18 cellular contexts compared by ENCODE assay signal in the genomic region with DNA sequence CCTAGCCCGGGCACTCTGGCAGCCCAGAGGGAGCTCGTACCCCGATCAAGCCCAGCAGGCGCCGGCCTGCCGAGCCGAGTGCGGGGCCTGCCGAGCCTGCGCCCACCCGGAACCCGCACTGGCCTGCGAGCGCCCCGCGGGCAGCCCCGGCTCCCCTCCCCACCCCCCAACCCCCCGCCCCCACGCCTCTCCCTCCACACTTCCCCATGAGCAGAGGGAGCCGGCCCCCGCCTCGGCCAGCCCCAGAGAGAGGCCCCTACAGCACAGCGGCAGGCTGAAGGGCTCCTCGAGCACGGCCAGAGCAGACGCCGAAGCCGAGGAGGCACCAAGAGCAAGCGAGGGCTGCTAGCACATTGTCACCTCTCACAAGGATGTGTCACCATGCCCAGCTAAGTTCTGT.
"Had no signal": no experiment of that assay in that cellular context is flagged by ENCODE, and none has a peak within 500 bp of the region (broad histone marks: within the 10 kb centered on the region; RNA-seq: fewer than 3 reads in every experiment).

No MANE protein-coding gene starts in this region.

- ATAC-seq: body of pancreas; gastrocnemius medialis; heart right ventricle; stimulated activated memory B cell treated with anti-CD40 and anti-IgM and Interleukin-4, amounts not matched to agents 10 μg/mL and 1 μg/mL and 100 μg/mL, for 72 hours had no signal

- H3K9me3 Mint-ChIP-seq: activated CD4-positive, alpha-beta T cell treated with anti-CD3 and anti-CD28 coated beads, Interleukin-2, amount 10 ng/mL, durations not matched to agents 7 days and 5 days; nephron; stimulated activated memory B cell treated with anti-CD40 and anti-IgM and Interleukin-4, amounts not matched to agents 10 μg/mL and 1 μg/mL and 100 μg/mL, for 72 hours had no signal

- H3K9me3 ChIP-seq: body of pancreas, gastrocnemius medialis, heart right ventricle, ovary, sigmoid colon, vagina had no signal

- H3K36me3 Mint-ChIP-seq: activated naive CD8-positive, alpha-beta T cell had no signal

- H3K27me3 ChIP-seq: body of pancreas, gastrocnemius medialis, heart right ventricle, ovary, sigmoid colon, vagina had no signal

- H3K27me3 Mint-ChIP-seq: activated CD4-positive, alpha-beta T cell treated with anti-CD3 and anti-CD28 coated beads, Interleukin-2, amount 10 ng/mL, durations not matched to agents 7 days and 5 days; activated naive CD8-positive, alpha-beta T cell; stimulated activated memory B cell treated with anti-CD40 and anti-IgM and Interleukin-4, amounts not matched to agents 10 μg/mL and 1 μg/mL and 100 μg/mL, for 72 hours had no signal

- DNase-seq: activated CD4-positive, alpha-beta T cell treated with anti-CD3 and anti-CD28 coated beads, Interleukin-2, amount 10 ng/mL, durations not matched to agents 7 days and 5 days; activated CD8-positive, alpha-beta memory T cell treated with anti-CD3 and anti-CD28 coated beads for 24 hours; activated gamma-delta T cell treated with Interleukin-2 at 50 U/mL for 16 hours; amniotic stem cell; body of pancreas; caudate nucleus; cortex of kidney; effector memory CD4-positive, alpha-beta T cell; gastrocnemius medialis; heart right ventricle; ovary; sigmoid colon; stimulated activated CD4-positive, alpha-beta T cell treated with anti-CD3 and anti-CD28 coated beads, Interleukin-12 subunit alpha, Interleukin-12 subunit beta, amount 100 ng/mL, for 4 hours; SW 1271 had no signal

- H3K36me3 ChIP-seq: gastrocnemius medialis, ovary, sigmoid colon, vagina had no signal

- H3K4me1 Mint-ChIP-seq: activated CD4-positive, alpha-beta T cell treated with anti-CD3 and anti-CD28 coated beads, Interleukin-2, amount 10 ng/mL, durations not matched to agents 7 days and 5 days had no signal

- H3K27ac ChIP-seq: body of pancreas, gastrocnemius medialis, heart right ventricle, ovary, sigmoid colon, vagina had no signal

- H3K4me1 ChIP-seq: body of pancreas, gastrocnemius medialis, heart right ventricle, sigmoid colon, vagina had no signal

- H3K4me3 ChIP-seq: body of pancreas, gastrocnemius medialis, heart right ventricle, ovary, sigmoid colon, vagina had no signal

- H3K4me3 Mint-ChIP-seq: activated CD4-positive, alpha-beta T cell treated with anti-CD3 and anti-CD28 coated beads, Interleukin-2, amount 10 ng/mL, durations not matched to agents 7 days and 5 days; activated naive CD8-positive, alpha-beta T cell; stimulated activated memory B cell treated with anti-CD40 and anti-IgM and Interleukin-4, amounts not matched to agents 10 μg/mL and 1 μg/mL and 100 μg/mL, for 72 hours had no signal

- H3K27ac Mint-ChIP-seq: activated CD4-positive, alpha-beta T cell treated with anti-CD3 and anti-CD28 coated beads, Interleukin-2, amount 10 ng/mL, durations not matched to agents 7 days and 5 days; activated naive CD8-positive, alpha-beta T cell; stimulated activated memory B cell treated with anti-CD40 and anti-IgM and Interleukin-4, amounts not matched to agents 10 μg/mL and 1 μg/mL and 100 μg/mL, for 72 hours had no signal
